In genomic region chr2:8525582-8526402, GRCh38 we compare ENCODE assay signal across 1 cellular context.
A peak's percentile ranks its signal among the peaks of the same experiment; 100 is the strongest.
TF ChIP-seq lines count a peak whose summit lies in the region.

No MANE protein-coding gene starts in this region.

TF ChIP-seq in HepG2, 621 proteins besides CTCF, POLR2A, EP300 and RAD21 (continued from another document):
- TF ChIP-seq ZBTB40 (IDR thresholded peaks at IDR 0.05) (no peak), ZBTB40 (CRISPR knock-in tag; IDR thresholded peaks at IDR 0.05) (peak; percentile 62; the same call in 1 of the 2 replicates), NFKBIZ (CRISPR knock-in tag; IDR thresholded peaks at IDR 0.05) (no peak), MXI1 (IDR thresholded peaks at IDR 0.05; ENCODE audit: borderline replicate concordance, low read depth, low read length) (peak; percentile 56; the same call in 1 of the 3 replicates), ZKSCAN8 (CRISPR knock-in tag; IDR thresholded peaks at IDR 0.05; ENCODE audit: borderline replicate concordance) (peak; percentile 69; the same call in 1 of the 2 replicates), TRAFD1 (CRISPR knock-in tag; IDR thresholded peaks at IDR 0.05; ENCODE audit: borderline replicate concordance) (peak; percentile 40; the same call in 1 of the 2 replicates), GZF1 (CRISPR knock-in tag; IDR thresholded peaks at IDR 0.05) (no peak), SIN3B (IDR thresholded peaks at IDR 0.05; ENCODE audit: low read length) (no peak), ZNF607 (CRISPR knock-in tag; IDR thresholded peaks at IDR 0.05; ENCODE audit: borderline replicate concordance) (peak; percentile 90; the same call in 1 of the 2 replicates), CREB1 (IDR thresholded peaks at IDR 0.05) (no peak), CREB1 (CRISPR knock-in tag; IDR thresholded peaks at IDR 0.05) (peak; percentile 31; the same call in 1 of the 2 replicates), RFX5 (IDR thresholded peaks at IDR 0.05; ENCODE audit: low read depth, low read length) (peak; percentile 96), NCOA1 (CRISPR knock-in tag; IDR thresholded peaks at IDR 0.05) (peak; percentile 91; the same call in 1 of the 2 replicates), ZNF567 (CRISPR knock-in tag; IDR thresholded peaks at IDR 0.05; ENCODE audit: borderline replicate concordance) (peak; percentile 96), ZNF768 (CRISPR knock-in tag; IDR thresholded peaks at IDR 0.05) (no peak), GATAD2A (CRISPR knock-in tag; IDR thresholded peaks at IDR 0.05) (peak; percentile 87), STAG1 (CRISPR knock-in tag; IDR thresholded peaks at IDR 0.05) (peak; percentile 100), RERE (CRISPR knock-in tag; IDR thresholded peaks at IDR 0.05; ENCODE audit: low read depth) (0 out of 2 replicates have a peak, but pooled peaks have one; percentile 42), PHF5A (CRISPR knock-in tag; IDR thresholded peaks at IDR 0.05; ENCODE audit: low read depth, unreplicated experiment) (no peak), ZNF616 (CRISPR knock-in tag; IDR thresholded peaks at IDR 0.05; ENCODE audit: low read depth) (peak; percentile 47; the same call in 1 of the 2 replicates), NFE2L1 (CRISPR knock-in tag; IDR thresholded peaks at IDR 0.05; ENCODE audit: borderline replicate concordance) (0 out of 2 replicates have a peak, but pooled peaks have one; percentile 31), ZBTB38 (CRISPR knock-in tag; IDR thresholded peaks at IDR 0.05) (peak; percentile 70), ELF3 (CRISPR knock-in tag; IDR thresholded peaks at IDR 0.05) (peak; percentile 76), GTF3A (CRISPR knock-in tag; conservative IDR thresholded peaks at IDR 0.05) (0 out of 2 replicates have a peak, but pooled peaks have one; percentile 60), KLF13 (CRISPR knock-in tag; IDR thresholded peaks at IDR 0.05) (peak; percentile 82; the same call in 1 of the 2 replicates), YEATS2 (CRISPR knock-in tag; IDR thresholded peaks at IDR 0.05; ENCODE audit: borderline replicate concordance) (peak; percentile 87; the same call in 1 of the 2 replicates), ZBTB26 (CRISPR knock-in tag; IDR thresholded peaks at IDR 0.05; ENCODE audit: borderline replicate concordance) (no peak), SAP130 (CRISPR knock-in tag; IDR thresholded peaks at IDR 0.05; ENCODE audit: low read depth) (peak; percentile 87), ZFY (CRISPR knock-in tag; IDR thresholded peaks at IDR 0.05) (peak; percentile 58; the same call in 1 of the 2 replicates), ZNF230 (CRISPR knock-in tag; IDR thresholded peaks at IDR 0.05) (peak; percentile 75; the same call in 1 of the 2 replicates), ZNF510 (CRISPR knock-in tag; IDR thresholded peaks at IDR 0.05; ENCODE audit: low read depth) (no peak)
TF ChIP-seq in HepG2: peak in this region for 279.
